ENCODE assay signal across 9 cellular contexts in genomic region chr12:726281-727140, GRCh38. TPM values are rescaled to one million over a fixed set of nuclear protein-coding genes. Genes with fewer than 3 reads are reported as not detected.
A peak's percentile ranks its signal among the peaks of the same experiment; 100 is the strongest.
DNase-seq lines count a peak whose midpoint lies in the region; ATAC-seq and TF ChIP-seq lines count a peak whose summit lies in the region.
"Had no signal": no experiment of that assay in that cellular context is flagged by ENCODE, and none has a peak within 500 bp of the region (broad histone marks: within the 10 kb centered on the region; RNA-seq: fewer than 3 reads in every experiment).

No MANE protein-coding gene starts in this region.

- H3K4me3 ChIP-seq in PC-3 (ENCODE audit: low read length) (no peak overlapping the region), fibroblast of mammary gland (ENCODE audit: control insufficient read depth, low read depth, low read length) (no peak overlapping the region)
- H3K4me3 ChIP-seq: esophagus muscularis mucosa had no signal

- H3K9me2 ChIP-seq in PC-3 (replicated peaks; ENCODE audit: low read length), result no peaks in the 10 kb centered on the region

- no peak overlapping the region for H2AFZ ChIP-seq in PC-3 (ENCODE audit: low read length)

- intact Hi-C loops in PC-3 (cut with micrococcal nuclease), result no loop called here

- H3K4me1 ChIP-seq in PC-3 (ENCODE audit: insufficient read depth, low read length), result peaks cover 20% of the 10 kb centered on the region

- TF ChIP-seq CTCF in PC-3 (conservative IDR thresholded peaks at IDR 0.05; ENCODE audit: low read depth, low read length) (no peak), fibroblast of mammary gland (conservative IDR thresholded peaks at IDR 0.05; ENCODE audit: control insufficient read depth, insufficient read depth, low read depth, low read length) (no peak)

- no TSS peak for BruUV-seq in PC-3 (replicated peaks; lab: Mats Ljungman, UMichigan)

- H3K27ac ChIP-seq in PC-3 (ENCODE audit: low read length), result no peak overlapping the region
- H3K27ac ChIP-seq: esophagus muscularis mucosa had no signal

- CTCF ChIA-PET in PC-3 (lab: Charles Lee), result no interaction called here

- no peaks in the 10 kb centered on the region for H3K27me3 ChIP-seq in PC-3 (ENCODE audit: low read length)
- H3K27me3 ChIP-seq: esophagus muscularis mucosa had no signal

- peak; percentile 40 for ATAC-seq in PC-3

- H3K79me2 ChIP-seq in PC-3 (ENCODE audit: low read length), result no peaks in the 10 kb centered on the region

- POLR2A ChIA-PET in PC-3 (lab: Charles Lee; ENCODE audit: unreplicated experiment), result no interaction called here

- no peak overlapping the region for H3K9ac ChIP-seq in PC-3 (ENCODE audit: low read length)

- no peaks in the 10 kb centered on the region for H3K36me3 ChIP-seq in PC-3 (ENCODE audit: low read depth, low read length)
- H3K36me3 ChIP-seq: esophagus muscularis mucosa had no signal

- no peaks in the 10 kb centered on the region for H3F3A ChIP-seq in PC-3 (ENCODE audit: low read length, unreplicated experiment)

- no peaks in the 10 kb centered on the region for H4K20me1 ChIP-seq in PC-3 (ENCODE audit: low read length)

- H3K4me2 ChIP-seq in PC-3 (ENCODE audit: low read length), result no peak overlapping the region

- DNase-seq in SIG-M5 treated with dmso at 0.1 percent for 504 hours (lab: John Stamatoyannopoulos, UW; ENCODE audit: unreplicated experiment) (peak; percentile 66), SIG-M5 (lab: John Stamatoyannopoulos, UW) (no peak), PC-3 (peak; percentile 54), fibroblast of mammary gland (ENCODE audit: low read depth) (peak; percentile 71), renal cortical epithelial cell (ENCODE audit: low read depth) (peak; percentile 62), NCI-H345 (lab: John Stamatoyannopoulos, UW) (no peak), OCI-M2 (lab: John Stamatoyannopoulos, UW; ENCODE audit: unreplicated experiment) (no peak), HuH-7.5 (ENCODE audit: low spot score) (no peak)

- no peaks in the 10 kb centered on the region for H3K9me3 ChIP-seq in PC-3 (ENCODE audit: low read length)
- H3K9me3 ChIP-seq: esophagus muscularis mucosa had no signal

RNA-seq across cellular contexts. Expression of gene WNK1, which starts 25.9 kb away (rescaled TPM):
- total RNA-seq in PC-3 (2014; rRNA removed) (44.5 and 69.3 TPM in 2 replicates), renal cortical epithelial cell (43.9 and 222 TPM in 2 replicates)

Comparison
In these comparisons a context has a peak if more than half of its experiments do, and no peak if none do; other contexts are left out.
1. DNase-seq: peak in SIG-M5 treated with dmso at 0.1 percent for 504 hours (single experiment), PC-3 (single experiment), fibroblast of mammary gland (single experiment) and renal cortical epithelial cell (single experiment); none in SIG-M5 (single experiment), NCI-H345 (single experiment), OCI-M2 (single experiment) and HuH-7.5 (single experiment).